ENCODE assay signal across 36 cellular contexts in the genomic region with DNA sequence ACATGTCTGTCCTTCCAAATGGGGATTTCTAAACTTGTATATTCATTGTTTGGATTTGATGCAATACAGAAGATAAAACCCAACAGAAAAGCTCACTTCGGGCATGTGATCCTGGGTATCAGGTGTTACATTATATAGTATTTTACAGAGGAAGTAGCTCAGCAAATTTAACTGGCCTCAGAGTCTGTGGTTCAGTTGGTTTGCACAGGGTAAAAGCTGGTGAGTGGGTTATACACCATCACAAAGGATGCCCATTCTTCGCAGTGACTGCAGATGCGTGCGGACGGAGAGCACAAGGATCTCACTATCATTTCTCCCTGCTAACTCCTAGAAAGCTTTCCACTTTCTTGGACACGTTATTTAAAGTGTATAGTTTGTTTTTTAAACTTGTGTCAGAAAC.
"Had no signal": no experiment of that assay in that cellular context is flagged by ENCODE, and none has a peak within 500 bp of the region (broad histone marks: within the 10 kb centered on the region; RNA-seq: fewer than 3 reads in every experiment).

No MANE protein-coding gene starts in this region.

- H3K27ac ChIP-seq: ascending aorta, cardiac muscle cell, VCaP had no signal

- H3K4me3 Mint-ChIP-seq: activated CD4-positive, alpha-beta memory T cell treated with anti-CD3 and anti-CD28 coated beads, Interleukin-2, amount 10 ng/mL, durations not matched to agents 7 days and 5 days; activated CD4-positive, alpha-beta T cell treated with anti-CD3 and anti-CD28 coated beads for 36 hours; activated CD4-positive, alpha-beta T cell treated with anti-CD3 and anti-CD28 coated beads, Interleukin-2, amount 10 ng/mL, durations not matched to agents 7 days and 5 days; activated CD8-positive, alpha-beta memory T cell treated with anti-CD3 and anti-CD28 coated beads, Interleukin-2, amount 10 ng/mL, durations not matched to agents 7 days and 5 days; activated CD8-positive, alpha-beta T cell treated with anti-CD3 and anti-CD28 coated beads, Interleukin-2, amount 10 ng/mL, durations not matched to agents 7 days and 5 days; activated naive CD4-positive, alpha-beta T cell treated with anti-CD3 and anti-CD28 coated beads, Interleukin-2, amount 10 ng/mL, durations not matched to agents 7 days and 5 days; activated naive CD4-positive, alpha-beta T cell treated with anti-CD3 and anti-CD28 coated beads, Interleukin-2, amount 50 U/mL, for 24 hours; activated naive CD8-positive, alpha-beta T cell; activated naive CD8-positive, alpha-beta T cell treated with anti-CD3 and anti-CD28 coated beads, Interleukin-2, amount 10 ng/mL, durations not matched to agents 7 days and 5 days; activated naive CD8-positive, alpha-beta T cell treated with anti-CD3 and anti-CD28 coated beads, Interleukin-2, amount 50 U/mL, for 24 hours; activated T-cell treated with anti-CD3 and anti-CD28 coated beads, Interleukin-2, amount 50 U/mL, for 24 hours; brain; central memory CD8-positive, alpha-beta T cell; T-helper 1 cell treated with Interleukin-12 subunit alpha and Interleukin-12 subunit beta and Interleukin-4 antibody, amounts not matched to agents 30 μg/mL and 1 μg/mL, for 36 hours; T-helper 2 cell treated with Interferon-gamma antibody and Interleukin-4, amounts not matched to agents 5 μg/mL and 100 μg/mL, for 36 hours had no signal

- H3K27me3 ChIP-seq: ascending aorta, cardiac muscle cell had no signal

- ATAC-seq: activated CD4-positive, alpha-beta T cell treated with anti-CD3 and anti-CD28 coated beads for 36 hours; activated CD4-positive, CD25-positive, alpha-beta regulatory T cell treated with anti-CD3 and anti-CD28 coated beads, Interleukin-2, amount 50 U/mL, for 24 hours; activated CD8-positive, alpha-beta memory T cell treated with anti-CD3 and anti-CD28 coated beads, Interleukin-2, amount 10 ng/mL, durations not matched to agents 7 days and 5 days; activated CD8-positive, alpha-beta T cell treated with anti-CD3 and anti-CD28 coated beads, Interleukin-2, amount 10 ng/mL, durations not matched to agents 7 days and 5 days; activated naive CD8-positive, alpha-beta T cell treated with anti-CD3 and anti-CD28 coated beads, Interleukin-2, amount 50 U/mL, for 24 hours had no signal

- H3K27ac Mint-ChIP-seq: activated CD4-positive, alpha-beta memory T cell treated with anti-CD3 and anti-CD28 coated beads, Interleukin-2, amount 10 ng/mL, durations not matched to agents 7 days and 5 days; activated CD4-positive, alpha-beta T cell treated with anti-CD3 and anti-CD28 coated beads for 36 hours; activated CD4-positive, alpha-beta T cell treated with anti-CD3 and anti-CD28 coated beads, Interleukin-2, amount 10 ng/mL, durations not matched to agents 7 days and 5 days; activated CD8-positive, alpha-beta memory T cell treated with anti-CD3 and anti-CD28 coated beads, Interleukin-2, amount 10 ng/mL, durations not matched to agents 7 days and 5 days; activated CD8-positive, alpha-beta T cell treated with anti-CD3 and anti-CD28 coated beads, Interleukin-2, amount 10 ng/mL, durations not matched to agents 7 days and 5 days; activated naive CD4-positive, alpha-beta T cell treated with anti-CD3 and anti-CD28 coated beads, Interleukin-2, amount 10 ng/mL, durations not matched to agents 7 days and 5 days; activated naive CD4-positive, alpha-beta T cell treated with anti-CD3 and anti-CD28 coated beads, Interleukin-2, amount 50 U/mL, for 24 hours; activated naive CD8-positive, alpha-beta T cell; activated naive CD8-positive, alpha-beta T cell treated with anti-CD3 and anti-CD28 coated beads, Interleukin-2, amount 10 ng/mL, durations not matched to agents 7 days and 5 days; activated naive CD8-positive, alpha-beta T cell treated with anti-CD3 and anti-CD28 coated beads, Interleukin-2, amount 50 U/mL, for 24 hours; activated T-cell treated with anti-CD3 and anti-CD28 coated beads, Interleukin-2, amount 50 U/mL, for 24 hours; activated T-helper 2 cell treated with anti-CD3 and anti-CD28 coated beads, Interferon-gamma antibody, Interleukin-2, Interleukin-4, amounts not matched to agents 10 μg/mL and 5 μg/mL and 100 μg/mL, durations not matched to agents 14 hours and 24 hours and 36 hours; brain; T-helper 1 cell treated with Interleukin-12 subunit alpha and Interleukin-12 subunit beta and Interleukin-4 antibody, amounts not matched to agents 30 μg/mL and 1 μg/mL, for 36 hours; T-helper 2 cell treated with Interferon-gamma antibody and Interleukin-4, amounts not matched to agents 5 μg/mL and 100 μg/mL, for 36 hours had no signal

- DNase-seq: activated CD4-positive, alpha-beta memory T cell treated with anti-CD3 and anti-CD28 coated beads, Interleukin-2, amount 10 ng/mL, durations not matched to agents 7 days and 5 days; activated CD4-positive, alpha-beta T cell treated with anti-CD3 and anti-CD28 coated beads for 1 hour; activated CD4-positive, alpha-beta T cell treated with anti-CD3 and anti-CD28 coated beads for 36 hours; activated CD4-positive, alpha-beta T cell treated with anti-CD3 and anti-CD28 coated beads for 48 hours; activated CD4-positive, alpha-beta T cell treated with anti-CD3 and anti-CD28 coated beads, Interleukin-2, amount 10 ng/mL, durations not matched to agents 7 days and 5 days; activated CD4-positive, alpha-beta T cell treated with anti-CD3 and anti-CD28 coated beads, Interleukin-2, amount 50 U/mL, for 48 hours; activated CD4-positive, CD25-positive, alpha-beta regulatory T cell; activated CD8-positive, alpha-beta memory T cell treated with anti-CD3 and anti-CD28 coated beads for 24 hours; activated CD8-positive, alpha-beta memory T cell treated with anti-CD3 and anti-CD28 coated beads, Interleukin-2, amount 10 ng/mL, durations not matched to agents 7 days and 5 days; activated CD8-positive, alpha-beta memory T cell treated with anti-CD3 and anti-CD28 coated beads, Interleukin-2, amount 50 U/mL, for 48 hours; activated CD8-positive, alpha-beta T cell treated with anti-CD3 and anti-CD28 coated beads, Interleukin-2, amount 10 ng/mL, durations not matched to agents 7 days and 5 days; activated effector memory CD4-positive, alpha-beta T cell treated with Interleukin-2 at 50 U/mL for 16 hours; activated gamma-delta T cell; activated naive CD4-positive, alpha-beta T cell treated with anti-CD3 and anti-CD28 coated beads, Interleukin-2, amount 10 ng/mL, durations not matched to agents 7 days and 5 days; activated naive CD4-positive, alpha-beta T cell treated with Interleukin-2 at 50 U/mL for 16 hours; activated naive CD8-positive, alpha-beta T cell treated with anti-CD3 and anti-CD28 coated beads, Interleukin-2, amount 10 ng/mL, durations not matched to agents 7 days and 5 days; activated naive CD8-positive, alpha-beta T cell treated with anti-CD3 and anti-CD28 coated beads, Interleukin-2, amount 50 U/mL, for 24 hours; activated T-cell treated with anti-CD3 and anti-CD28 coated beads, Interleukin-2, amount 50 U/mL, for 24 hours; activated T-cell treated with anti-CD3 and anti-CD28 coated beads, Interleukin-2, amount 50 U/mL, for 48 hours; amygdala; anterior cingulate cortex; caudate nucleus; cerebellar nuclear complex; T-helper 2 cell; T-helper 9 cell had no signal

- H3K9me3 Mint-ChIP-seq: activated CD4-positive, alpha-beta memory T cell treated with anti-CD3 and anti-CD28 coated beads, Interleukin-2, amount 10 ng/mL, durations not matched to agents 7 days and 5 days; activated CD4-positive, alpha-beta T cell treated with anti-CD3 and anti-CD28 coated beads, Interleukin-2, amount 10 ng/mL, durations not matched to agents 7 days and 5 days; activated naive CD4-positive, alpha-beta T cell treated with anti-CD3 and anti-CD28 coated beads, Interleukin-2, amount 10 ng/mL, durations not matched to agents 7 days and 5 days; activated naive CD4-positive, alpha-beta T cell treated with anti-CD3 and anti-CD28 coated beads, Interleukin-2, amount 50 U/mL, for 24 hours; activated naive CD8-positive, alpha-beta T cell treated with anti-CD3 and anti-CD28 coated beads, Interleukin-2, amount 10 ng/mL, durations not matched to agents 7 days and 5 days; activated naive CD8-positive, alpha-beta T cell treated with anti-CD3 and anti-CD28 coated beads, Interleukin-2, amount 50 U/mL, for 24 hours; activated T-cell treated with anti-CD3 and anti-CD28 coated beads, Interleukin-2, amount 50 U/mL, for 24 hours; activated T-helper 2 cell treated with anti-CD3 and anti-CD28 coated beads, Interferon-gamma antibody, Interleukin-2, Interleukin-4, amounts not matched to agents 10 μg/mL and 5 μg/mL and 100 μg/mL, durations not matched to agents 14 hours and 24 hours and 36 hours; brain; central memory CD8-positive, alpha-beta T cell; T-helper 1 cell treated with Interleukin-12 subunit alpha and Interleukin-12 subunit beta and Interleukin-4 antibody, amounts not matched to agents 30 μg/mL and 1 μg/mL, for 36 hours; T-helper 2 cell treated with Interferon-gamma antibody and Interleukin-4, amounts not matched to agents 5 μg/mL and 100 μg/mL, for 36 hours had no signal

- H3K4me3 ChIP-seq: ascending aorta, cardiac muscle cell had no signal

- H3K9me3 ChIP-seq: ascending aorta had no signal

- H3K27me3 Mint-ChIP-seq: activated CD4-positive, alpha-beta memory T cell treated with anti-CD3 and anti-CD28 coated beads, Interleukin-2, amount 10 ng/mL, durations not matched to agents 7 days and 5 days; activated CD4-positive, alpha-beta T cell treated with anti-CD3 and anti-CD28 coated beads for 36 hours; activated CD4-positive, alpha-beta T cell treated with anti-CD3 and anti-CD28 coated beads, Interleukin-2, amount 10 ng/mL, durations not matched to agents 7 days and 5 days; activated CD8-positive, alpha-beta memory T cell treated with anti-CD3 and anti-CD28 coated beads, Interleukin-2, amount 10 ng/mL, durations not matched to agents 7 days and 5 days; activated naive CD4-positive, alpha-beta T cell treated with anti-CD3 and anti-CD28 coated beads, Interleukin-2, amount 10 ng/mL, durations not matched to agents 7 days and 5 days; activated naive CD4-positive, alpha-beta T cell treated with anti-CD3 and anti-CD28 coated beads, Interleukin-2, amount 50 U/mL, for 24 hours; activated naive CD8-positive, alpha-beta T cell; activated naive CD8-positive, alpha-beta T cell treated with anti-CD3 and anti-CD28 coated beads, Interleukin-2, amount 10 ng/mL, durations not matched to agents 7 days and 5 days; activated naive CD8-positive, alpha-beta T cell treated with anti-CD3 and anti-CD28 coated beads, Interleukin-2, amount 50 U/mL, for 24 hours; activated T-cell treated with anti-CD3 and anti-CD28 coated beads, Interleukin-2, amount 50 U/mL, for 24 hours; central memory CD8-positive, alpha-beta T cell had no signal
